In genomic region chr3:197614134-197614533, GRCh38 we compare ENCODE assay signal across 1 cellular context. TPM values are rescaled to one million over a fixed set of nuclear protein-coding genes. Genes with fewer than 3 reads are reported as not detected.
"Had no signal": no experiment of that assay in that cellular context is flagged by ENCODE, and none has a peak within 500 bp of the region (broad histone marks: within the 10 kb centered on the region; RNA-seq: fewer than 3 reads in every experiment).

No MANE protein-coding gene starts in this region.

RNA-seq across cellular contexts. Expression of gene BDH1, which starts 58.4 kb away (rescaled TPM):
- total RNA-seq: ascending aorta had no signal
